In genomic region chr4:26061248-26061986, GRCh38 we compare ENCODE assay signal across 8 cellular contexts.
DNase-seq lines count a peak whose midpoint lies in the region; ATAC-seq and TF ChIP-seq lines count a peak whose summit lies in the region.

No MANE protein-coding gene starts in this region.

- H3K27me3 ChIP-seq in BE2C: no peaks in the 10 kb centered on the region

- peak; percentile 60 for TF ChIP-seq CTCF in BE2C (IDR thresholded peaks at IDR 0.05; ENCODE audit: low read depth, low read length)
- peak; percentile 88 for TF ChIP-seq CTCF in LNCaP clone FGC (IDR thresholded peaks at IDR 0.05; ENCODE audit: control insufficient read depth, extremely low read depth, insufficient read depth)

- no peaks in the 10 kb centered on the region for H3K36me3 Mint-ChIP-seq in activated CD8-positive, alpha-beta T cell treated with anti-CD3 and anti-CD28 coated beads, Interleukin-2, amount 10 ng/mL, durations not matched to agents 7 days and 5 days (ENCODE audit: low read depth)

- H3K9me3 ChIP-seq in BE2C: no peaks in the 10 kb centered on the region

- no peak overlapping the region for H3K27ac Mint-ChIP-seq in activated CD8-positive, alpha-beta T cell treated with anti-CD3 and anti-CD28 coated beads, Interleukin-2, amount 10 ng/mL, durations not matched to agents 7 days and 5 days

- no peaks in the 10 kb centered on the region for H3K36me3 ChIP-seq in BE2C

- H3K4me3 Mint-ChIP-seq in activated CD8-positive, alpha-beta T cell treated with anti-CD3 and anti-CD28 coated beads, Interleukin-2, amount 10 ng/mL, durations not matched to agents 7 days and 5 days: no peak overlapping the region

- peak; percentile 30 for DNase-seq in BE2C
- DNase-seq in LNCaP clone FGC (ENCODE audit: low read depth): peak; percentile 62
- DNase-seq in activated CD8-positive, alpha-beta T cell treated with anti-CD3 and anti-CD28 coated beads, Interleukin-2, amount 10 ng/mL, durations not matched to agents 7 days and 5 days: peak; percentile 51
- peak; percentile 76 for DNase-seq in islet precursor cell

- CTCF ChIA-PET in activated CD8-positive, alpha-beta T cell treated with anti-CD3 and anti-CD28 coated beads, Interleukin-2, amount 10 ng/mL, durations not matched to agents 7 days and 5 days (lab: Charles Lee): interaction anchor here (0.6 to 5.7 kb wide), 13 partner anchors 11 to 349 kb away, joined by 3 to 48 read pairs (median 3); no protein-coding TSS in a partner anchor

- no peaks in the 10 kb centered on the region for H3K9me3 Mint-ChIP-seq in activated CD8-positive, alpha-beta T cell treated with anti-CD3 and anti-CD28 coated beads, Interleukin-2, amount 10 ng/mL, durations not matched to agents 7 days and 5 days (ENCODE audit: insufficient read depth)

- peaks cover 7% of the 10 kb centered on the region for H3K27me3 Mint-ChIP-seq in activated CD8-positive, alpha-beta T cell treated with anti-CD3 and anti-CD28 coated beads, Interleukin-2, amount 10 ng/mL, durations not matched to agents 7 days and 5 days (ENCODE audit: low read depth)

- no peaks in the 10 kb centered on the region for H3K4me1 ChIP-seq in BE2C

- peaks cover 10% of the 10 kb centered on the region for H3K4me1 Mint-ChIP-seq in activated CD8-positive, alpha-beta T cell treated with anti-CD3 and anti-CD28 coated beads, Interleukin-2, amount 10 ng/mL, durations not matched to agents 7 days and 5 days (ENCODE audit: low read depth)

- ATAC-seq in GM18861 (IDR thresholded peaks at IDR 0.05; ENCODE audit: unreplicated experiment) (peak; percentile 86), HG03432 (IDR thresholded peaks at IDR 0.05; ENCODE audit: unreplicated experiment) (no peak), GM21717 (IDR thresholded peaks at IDR 0.05; ENCODE audit: unreplicated experiment) (no peak), GM19455 (IDR thresholded peaks at IDR 0.05; ENCODE audit: unreplicated experiment) (no peak)
- peak; percentile 78 for ATAC-seq in activated CD8-positive, alpha-beta T cell treated with anti-CD3 and anti-CD28 coated beads, Interleukin-2, amount 10 ng/mL, durations not matched to agents 7 days and 5 days

- POLR2A ChIA-PET in activated CD8-positive, alpha-beta T cell treated with anti-CD3 and anti-CD28 coated beads, Interleukin-2, amount 10 ng/mL, durations not matched to agents 7 days and 5 days (lab: Charles Lee): no interaction called here

- H3K4me3 ChIP-seq in BE2C (ENCODE audit: low read depth, low read length) (no peak overlapping the region), LNCaP clone FGC (ENCODE audit: low read depth, low read length) (no peak overlapping the region)

Comparison
In these comparisons a context has a peak if more than half of its experiments do, and no peak if none do; other contexts are left out.
1. ATAC-seq: peak in GM18861 (single experiment) and activated CD8-positive, alpha-beta T cell treated with anti-CD3 and anti-CD28 coated beads, Interleukin-2, amount 10 ng/mL, durations not matched to agents 7 days and 5 days (single experiment); none in HG03432 (single experiment), GM21717 (single experiment) and GM19455 (single experiment).
2. Peak in every context shown above with its lines, with median percentiles within 50 percentile points of each other: DNase-seq.